Comparison of ENCODE assay signal across 11 cellular contexts in the genomic region with DNA sequence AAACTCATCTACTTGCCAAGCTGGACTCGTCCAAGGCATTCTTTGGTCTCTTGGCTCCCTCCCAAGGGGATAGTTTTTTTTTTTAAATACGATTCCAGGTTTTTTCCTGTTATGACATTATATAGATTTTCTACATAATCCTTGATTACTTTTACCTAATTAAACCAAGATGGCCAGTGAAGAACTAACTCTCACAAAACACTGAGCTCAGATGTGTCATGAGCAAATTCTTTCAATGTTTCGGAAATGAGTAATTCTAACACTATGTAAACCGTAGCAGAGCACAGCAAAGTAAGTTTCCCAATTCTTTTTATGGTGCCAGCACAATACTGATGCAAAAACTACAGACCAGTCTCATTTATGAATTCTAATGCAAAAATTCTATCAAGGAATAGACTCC. TPM values are rescaled to one million over a fixed set of nuclear protein-coding genes. Genes with fewer than 3 reads are reported as not detected.
DNase-seq lines count a peak whose midpoint lies in the region; ATAC-seq lines count a peak whose summit lies in the region.
"Had no signal": no experiment of that assay in that cellular context is flagged by ENCODE, and none has a peak within 500 bp of the region (broad histone marks: within the 10 kb centered on the region; RNA-seq: fewer than 3 reads in every experiment).

No MANE protein-coding gene starts in this region.

- H3K27ac ChIP-seq in aorta (ENCODE audit: low read depth in 1 of 2, low read length in 2 of 2) (no peak overlapping the region), neuronal stem cell (replicated peaks; ENCODE audit: low read length) (no peak overlapping the region)

- intact Hi-C loops in aorta (cut with DNase I), result no loop called here

- peak overlapping the region; percentile 97 for H3K4me3 Mint-ChIP-seq in stimulated activated naive CD8-positive, alpha-beta T cell treated with anti-CD3 and anti-CD28 coated beads, Interleukin-15, Interleukin-2, amounts not matched to agents 100 ng/mL and 50 ng/mL, for 24 hours
- peak overlapping the region in 1 of 2 donors; percentile 93 for H3K4me3 Mint-ChIP-seq in stimulated activated naive CD8-positive, alpha-beta T cell treated with anti-CD3 and anti-CD28 coated beads, Interleukin-15, amount 100 ng/mL, for 72 hours
- H3K4me3 Mint-ChIP-seq in activated T-helper 17 cell treated with anti-CD3 and anti-CD28 coated beads, Interleukin-2, amount 50 U/mL, for 72 hours, result peak overlapping the region; percentile 94

- H3K27me3 ChIP-seq in aorta (ENCODE audit: control insufficient read depth in 1 of 2, insufficient read depth in 2 of 2, low read length in 1 of 2), result no peaks in the 10 kb centered on the region
- H3K27me3 ChIP-seq in neuronal stem cell (ENCODE audit: control insufficient read depth in 3 of 3, insufficient read depth in 3 of 3, low read depth in 1 of 3, low read length in 3 of 3), result no peaks in the 10 kb centered on the region

- no peak overlapping the region for H2BK5ac ChIP-seq in neuronal stem cell (ENCODE audit: low read length)

- H3K9me3 ChIP-seq in aorta (ENCODE audit: control insufficient read depth, low read length) (no peaks in the 10 kb centered on the region), neuronal stem cell (replicated peaks in 1 of 2; ENCODE audit: control insufficient read depth in 2 of 2, insufficient read depth in 1 of 2, low read depth in 1 of 2, low read length in 2 of 2) (peaks cover 0 to 3% of the 10 kb centered on the region in 2 donors)

- H2AFZ ChIP-seq in neuronal stem cell (ENCODE audit: low read length), result no peak overlapping the region

- H3K18ac ChIP-seq in neuronal stem cell (ENCODE audit: low read length), result no peak overlapping the region

- no peak overlapping the region for H4K8ac ChIP-seq in neuronal stem cell (ENCODE audit: low read depth, low read length)

- peaks cover 13% of the 10 kb centered on the region for H3K36me3 Mint-ChIP-seq in stimulated activated naive CD8-positive, alpha-beta T cell treated with anti-CD3 and anti-CD28 coated beads, Interleukin-15, Interleukin-2, amounts not matched to agents 100 ng/mL and 50 ng/mL, for 24 hours (ENCODE audit: low read depth)
- peaks cover 15% of the 10 kb centered on the region for H3K36me3 Mint-ChIP-seq in activated T-helper 17 cell treated with anti-CD3 and anti-CD28 coated beads, Interleukin-2, amount 50 U/mL, for 72 hours (ENCODE audit: low read depth)

- H4K91ac ChIP-seq in neuronal stem cell (ENCODE audit: low read depth, low read length, poor library complexity), result no peak overlapping the region

- H3K36me3 ChIP-seq in aorta (ENCODE audit: control insufficient read depth in 1 of 2, insufficient read depth in 2 of 2, low read length in 1 of 2), result peaks cover 0 to 7% of the 10 kb centered on the region in 2 donors
- peaks cover 9 to 15% of the 10 kb centered on the region in 2 donors for H3K36me3 ChIP-seq in neuronal stem cell (replicated peaks in 1 of 2; ENCODE audit: control insufficient read depth in 2 of 2, insufficient read depth in 2 of 2, low read length in 2 of 2)

- no peak overlapping the region for H3K4ac ChIP-seq in neuronal stem cell (ENCODE audit: low read length)

- H3K4me1 ChIP-seq in aorta (ENCODE audit: control insufficient read depth in 1 of 2, insufficient read depth in 2 of 2, low read length in 2 of 2) (no peaks in the 10 kb centered on the region), neuronal stem cell (ENCODE audit: control insufficient read depth in 2 of 2, insufficient read depth in 1 of 2, low read depth in 1 of 2, low read length in 2 of 2) (peaks cover 2 to 12% of the 10 kb centered on the region in 2 donors)

- 35 to 36% methylated on average over 4 of the region's 4 CpGs for WGBS in aorta, 2 donors
- no CpG with 5 or more reads among the region's 4 CpGs for WGBS in neuronal stem cell (ENCODE audit: extremely low coverage in 2 of 2, insufficient read length in 2 of 2, insufficient replicate concordance in 1 of 2), 2 donors

- no peak overlapping the region for H3K14ac ChIP-seq in neuronal stem cell (ENCODE audit: low read length)

- H3K4me2 ChIP-seq in neuronal stem cell (ENCODE audit: insufficient read depth, low read length, poor library complexity, severe bottlenecking), result no peak overlapping the region

- H3K23ac ChIP-seq in neuronal stem cell (ENCODE audit: low read depth, low read length, poor library complexity), result no peak overlapping the region

- H3K27me3 Mint-ChIP-seq in stimulated activated naive CD8-positive, alpha-beta T cell treated with anti-CD3 and anti-CD28 coated beads, Interleukin-15, Interleukin-2, amounts not matched to agents 100 ng/mL and 50 ng/mL, for 24 hours, result no peaks in the 10 kb centered on the region
- H3K27me3 Mint-ChIP-seq in stimulated activated naive CD8-positive, alpha-beta T cell treated with anti-CD3 and anti-CD28 coated beads, Interleukin-15, amount 100 ng/mL, for 72 hours, result no peaks in the 10 kb centered on the region
- no peaks in the 10 kb centered on the region for H3K27me3 Mint-ChIP-seq in activated T-helper 17 cell treated with anti-CD3 and anti-CD28 coated beads, Interleukin-2, amount 50 U/mL, for 72 hours

- no peaks in the 10 kb centered on the region for H3K9me3 Mint-ChIP-seq in stimulated activated naive CD8-positive, alpha-beta T cell treated with anti-CD3 and anti-CD28 coated beads, Interleukin-15, Interleukin-2, amounts not matched to agents 100 ng/mL and 50 ng/mL, for 24 hours
- no peaks in the 10 kb centered on the region for H3K9me3 Mint-ChIP-seq in stimulated activated naive CD8-positive, alpha-beta T cell treated with anti-CD3 and anti-CD28 coated beads, Interleukin-15, amount 100 ng/mL, for 72 hours
- H3K9me3 Mint-ChIP-seq in activated T-helper 17 cell treated with anti-CD3 and anti-CD28 coated beads, Interleukin-2, amount 50 U/mL, for 72 hours, result no peaks in the 10 kb centered on the region
- H3K9me3 Mint-ChIP-seq: activated naive CD4-positive, alpha-beta T cell treated with anti-CD3 and anti-CD28 coated beads, Interleukin-2, amount 50 U/mL, for 72 hours had no signal

- H2BK120ac ChIP-seq in neuronal stem cell (ENCODE audit: low read depth, low read length), result no peak overlapping the region

- H3K4me3 ChIP-seq in aorta (ENCODE audit: low read length in 2 of 2), result no peak overlapping the region
- no peak overlapping the region for H3K4me3 ChIP-seq in neuronal stem cell (ENCODE audit: low read length in 2 of 2)

- H3K4me1 Mint-ChIP-seq in stimulated activated naive CD8-positive, alpha-beta T cell treated with anti-CD3 and anti-CD28 coated beads, Interleukin-15, Interleukin-2, amounts not matched to agents 100 ng/mL and 50 ng/mL, for 24 hours (ENCODE audit: low read depth), result peaks cover 29% of the 10 kb centered on the region
- H3K4me1 Mint-ChIP-seq in stimulated activated naive CD8-positive, alpha-beta T cell treated with anti-CD3 and anti-CD28 coated beads, Interleukin-15, amount 100 ng/mL, for 72 hours, result peaks cover 17% of the 10 kb centered on the region
- peaks cover 8% of the 10 kb centered on the region for H3K4me1 Mint-ChIP-seq in activated T-helper 17 cell treated with anti-CD3 and anti-CD28 coated beads, Interleukin-2, amount 50 U/mL, for 72 hours

- H3K79me1 ChIP-seq in neuronal stem cell (ENCODE audit: low read depth, low read length), result peaks cover 5% of the 10 kb centered on the region

- H3K9ac ChIP-seq in neuronal stem cell (ENCODE audit: low read depth, low read length, poor library complexity), result no peak overlapping the region

- H2BK12ac ChIP-seq in neuronal stem cell (ENCODE audit: low read length), result no peak overlapping the region

- no peak overlapping the region for H3K27ac Mint-ChIP-seq in stimulated activated naive CD8-positive, alpha-beta T cell treated with anti-CD3 and anti-CD28 coated beads, Interleukin-15, Interleukin-2, amounts not matched to agents 100 ng/mL and 50 ng/mL, for 24 hours
- no peak overlapping the region for H3K27ac Mint-ChIP-seq in stimulated activated naive CD8-positive, alpha-beta T cell treated with anti-CD3 and anti-CD28 coated beads, Interleukin-15, amount 100 ng/mL, for 72 hours
- no peak overlapping the region for H3K27ac Mint-ChIP-seq in activated T-helper 17 cell treated with anti-CD3 and anti-CD28 coated beads, Interleukin-2, amount 50 U/mL, for 72 hours

- H2BK15ac ChIP-seq in neuronal stem cell (ENCODE audit: low read length), result no peak overlapping the region

- no peak overlapping the region for H2AK5ac ChIP-seq in neuronal stem cell (ENCODE audit: low read depth, low read length)

- ATAC-seq in stimulated activated naive CD8-positive, alpha-beta T cell treated with anti-CD3 and anti-CD28 coated beads, Interleukin-15, amount 100 ng/mL, for 72 hours, result no peak
- ATAC-seq in activated T-helper 17 cell treated with anti-CD3 and anti-CD28 coated beads, Interleukin-2, amount 50 U/mL, for 72 hours (replicated peaks), result no peak
- ATAC-seq in aorta (ENCODE audit: low FRiP score), result no peak
- ATAC-seq in GM18868 (IDR thresholded peaks at IDR 0.05; ENCODE audit: unreplicated experiment), result no peak
- ATAC-seq: activated naive CD4-positive, alpha-beta T cell treated with anti-CD3 and anti-CD28 coated beads, Interleukin-2, amount 50 U/mL, for 72 hours; esophagus mucosa had no signal

- DNase-seq in stimulated activated naive CD8-positive, alpha-beta T cell treated with anti-CD3 and anti-CD28 coated beads, Interleukin-15, amount 100 ng/mL, for 72 hours, result no peak
- peak; percentile 33 for DNase-seq in glomerular visceral epithelial cell (ENCODE audit: extremely low spot score)
- no peak for DNase-seq in OCI-M1 (lab: John Stamatoyannopoulos, UW)
- no peak for DNase-seq in aorta
- DNase-seq in neuronal stem cell (ENCODE audit: low spot score), result no peak
- DNase-seq: NCI-H510A had no signal

RNA-seq across cellular contexts. Expression of gene ZNF23, which starts 1.8 kb away (rescaled TPM):
- total RNA-seq in activated T-helper 17 cell treated with anti-CD3 and anti-CD28 coated beads, Interleukin-2, amount 50 U/mL, for 72 hours, result 1 to 10 TPM; 6.8 to 9.3 TPM
- total RNA-seq in aorta, result 10 to 100 TPM; 10.0 to 11.7 TPM
- 10 to 100 TPM; 11.8 to 13.8 TPM for polyA plus RNA-seq in aorta
- 8.0 TPM for polyA plus RNA-seq in neuronal stem cell (2013, experiment 1 of 2)
- 8.5 TPM for polyA plus RNA-seq in neuronal stem cell (2013, experiment 2 of 2)

RNA-seq across cellular contexts. Expression of gene TLE7, which starts 18.4 kb away (rescaled TPM):
- not detected for total RNA-seq in activated T-helper 17 cell treated with anti-CD3 and anti-CD28 coated beads, Interleukin-2, amount 50 U/mL, for 72 hours
- not detected for total RNA-seq in aorta
- polyA plus RNA-seq in aorta, result not detected
- not detected for polyA plus RNA-seq in neuronal stem cell (2013, experiment 1 of 2)
- polyA plus RNA-seq in neuronal stem cell (2013, experiment 2 of 2), result not detected
- total RNA-seq: activated naive CD4-positive, alpha-beta T cell treated with anti-CD3 and anti-CD28 coated beads, Interleukin-2, amount 50 U/mL, for 72 hours; esophagus mucosa had no signal

RNA-seq across cellular contexts. Expression of gene ZNF19, which starts 28.9 kb away (rescaled TPM):
- total RNA-seq in activated T-helper 17 cell treated with anti-CD3 and anti-CD28 coated beads, Interleukin-2, amount 50 U/mL, for 72 hours, result 1 to 10 TPM; 1.1 to 3.4 TPM
- 1 to 10 TPM; 3.3 to 9.2 TPM for total RNA-seq in aorta
- 1 to 10 TPM; 2.7 to 2.9 TPM for polyA plus RNA-seq in aorta
- 4.7 TPM for polyA plus RNA-seq in neuronal stem cell (2013, experiment 1 of 2)
- 4.3 TPM for polyA plus RNA-seq in neuronal stem cell (2013, experiment 2 of 2)
